ENCODE assay signal across 26 cellular contexts in the genomic region with DNA sequence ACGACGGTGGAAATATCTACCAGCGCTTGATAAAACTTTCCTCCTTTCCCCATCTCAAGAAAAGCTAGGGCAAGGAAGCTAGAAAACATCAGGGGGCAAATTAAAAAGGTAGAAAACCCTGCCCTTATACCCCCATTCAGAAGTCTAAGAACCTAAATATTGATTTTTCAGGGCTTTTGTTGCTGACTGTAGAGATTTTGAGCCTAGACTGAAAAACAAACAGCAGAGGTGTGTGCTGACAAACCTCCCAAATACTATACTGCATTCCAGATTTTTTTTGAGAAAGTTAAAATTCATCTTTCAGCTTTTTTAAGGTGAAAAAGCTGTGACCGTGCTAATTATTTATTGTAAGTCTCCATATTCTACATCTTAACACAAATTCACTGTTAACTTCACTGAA.
"Had no signal": no experiment of that assay in that cellular context is flagged by ENCODE, and none has a peak within 500 bp of the region (broad histone marks: within the 10 kb centered on the region; RNA-seq: fewer than 3 reads in every experiment).

No MANE protein-coding gene starts in this region.

- H3K27me3 ChIP-seq: brain microvascular endothelial cell had no signal

- H3K27ac ChIP-seq: brain microvascular endothelial cell, WERI-Rb-1 had no signal

- DNase-seq: activated B cell treated with CpG ODN at 0.5 μM for 24 hours; activated CD4-positive, alpha-beta T cell treated with anti-CD3 and anti-CD28 coated beads for 48 hours; activated CD4-positive, alpha-beta T cell treated with anti-CD3 and anti-CD28 coated beads, Interleukin-2, amount 50 U/mL, for 1 hour; activated CD4-positive, alpha-beta T cell treated with anti-CD3 and anti-CD28 coated beads, Interleukin-2, amount 50 U/mL, for 48 hours; activated CD8-positive, alpha-beta memory T cell treated with anti-CD3 and anti-CD28 coated beads for 24 hours; activated CD8-positive, alpha-beta T cell treated with anti-CD3 and anti-CD28 coated beads for 36 hours; activated effector memory CD4-positive, alpha-beta T cell treated with Interleukin-2 at 50 U/mL for 16 hours; activated gamma-delta T cell treated with Interleukin-2 at 50 U/mL for 16 hours; activated naive CD4-positive, alpha-beta T cell treated with anti-CD3 and anti-CD28 coated beads, Interleukin-2, amount 50 U/mL, for 16 hours; activated naive CD4-positive, alpha-beta T cell treated with Interleukin-2 at 50 U/mL for 16 hours; activated T-cell treated with anti-CD3 and anti-CD28 coated beads, Interleukin-2, amount 50 U/mL, for 4 hours; amniotic stem cell; anterior cingulate cortex; brain microvascular endothelial cell; cortex of kidney; dermis blood vessel endothelial cell; effector CD4-positive, alpha-beta T cell; effector memory CD8-positive, alpha-beta T cell; erythroblast; foreskin fibroblast; head of caudate nucleus; hippocampal formation; T1000; WERI-Rb-1 had no signal

- H3K36me3 ChIP-seq: brain microvascular endothelial cell, WERI-Rb-1 had no signal

- ATAC-seq: activated CD4-positive, CD25-positive, alpha-beta regulatory T cell treated with anti-CD3 and anti-CD28 coated beads, Interleukin-2, amount 50 U/mL, for 24 hours; activated CD8-positive, alpha-beta T cell treated with anti-CD3 and anti-CD28 coated beads for 36 hours; activated T-cell treated with anti-CD3 and anti-CD28 coated beads, Interleukin-2, amount 50 U/mL, for 4 hours; activated T-helper 17 cell treated with anti-CD3 and anti-CD28 coated beads, Interleukin-2, amount 50 U/mL, for 72 hours; effector memory CD8-positive, alpha-beta T cell had no signal
